In genomic region chr10:51765284-51765971, GRCh38 we compare ENCODE assay signal across 26 cellular contexts.
A peak's percentile ranks its signal among the peaks of the same experiment; 100 is the strongest.
DNase-seq lines count a peak whose midpoint lies in the region; ATAC-seq, FAIRE-seq and TF ChIP-seq lines count a peak whose summit lies in the region.
"Had no signal": no experiment of that assay in that cellular context is flagged by ENCODE, and none has a peak within 500 bp of the region (broad histone marks: within the 10 kb centered on the region; RNA-seq: fewer than 3 reads in every experiment).

No MANE protein-coding gene starts in this region.

- TF ChIP-seq CTCF in BE2C (IDR thresholded peaks at IDR 0.05; ENCODE audit: low read depth, low read length) (no peak), SK-N-SH (IDR thresholded peaks at IDR 0.05) (no peak), bronchial epithelial cell (IDR thresholded peaks at IDR 0.05; ENCODE audit: insufficient read depth, low read length, severe bottlenecking) (no peak), coronary artery (IDR thresholded peaks at IDR 0.05) (no peak)

- ATAC-seq in HG02623 (IDR thresholded peaks at IDR 0.05; ENCODE audit: unreplicated experiment) = no peak
- ATAC-seq: A549, GM12878 had no signal

- H3K9me2 ChIP-seq in SK-N-SH = no peaks in the 10 kb centered on the region

- 66% methylated on average over 1 of the region's 1 CpG for WGBS in SK-N-SH (ENCODE audit: low lambda C conversion rate)
- WGBS in small intestine, 3 donors = 73 to 92% (median 79%) methylated on average over 1 of the region's 1 CpG

- no peak overlapping the region for H3K9ac ChIP-seq in SK-N-SH
- H3K9ac ChIP-seq: BLaER1 had no signal

- no peaks in the 10 kb centered on the region for H3K36me3 ChIP-seq in BE2C
- no peaks in the 10 kb centered on the region for H3K36me3 ChIP-seq in SK-N-SH (replicated peaks in 1 of 2; ENCODE audit: control insufficient read depth in 1 of 2, insufficient read depth in 2 of 2, low read length in 1 of 2)
- no peaks in the 10 kb centered on the region for H3K36me3 ChIP-seq in bronchial epithelial cell (ENCODE audit: control insufficient read depth, insufficient read depth, low read length)
- H3K36me3 ChIP-seq in small intestine (ENCODE audit: control insufficient read depth in 2 of 2, insufficient read depth in 2 of 2, low read length in 2 of 2) = no peaks in the 10 kb centered on the region
- H3K36me3 ChIP-seq: BLaER1 had no signal

- H2AFZ ChIP-seq in SK-N-SH (ENCODE audit: low read depth) = no peak overlapping the region

- DNase-seq in BE2C (peak; percentile 35), SK-N-SH (peak; percentile 3), bronchial epithelial cell (ENCODE audit: low read depth) (peak; percentile 37), small intestine (peak; percentile 17), NCI-H2227 (lab: John Stamatoyannopoulos, UW; ENCODE audit: unreplicated experiment) (no peak), coronary artery (ENCODE audit: low spot score) (no peak)
- DNase-seq: AML-193; C1 segment of cervical spinal cord; CD4-positive, alpha-beta memory T cell; CD4-positive, CD25-positive, alpha-beta regulatory T cell; CD8-positive, alpha-beta memory T cell; COR-L47; DMS 273 treated with DMSO at 0.1 percent for 48 hours; DMS153; DMS53; DMS79; DND-41; EL; GDM1 had no signal

- H3K27ac ChIP-seq in SK-N-SH (ENCODE audit: low read depth in 2 of 2, low read length in 1 of 2) (peak overlapping the region in 1 of 2 experiments; percentile 58; a peak in 2 of 4 replicates), small intestine (ENCODE audit: low read depth in 1 of 2, low read length in 1 of 2) (no peak overlapping the region), coronary artery (no peak overlapping the region)
- H3K27ac ChIP-seq: 22Rv1, A549, BLaER1 had no signal

- H3K27me3 ChIP-seq in BE2C (no peaks in the 10 kb centered on the region), SK-N-SH (ENCODE audit: insufficient read depth) (no peaks in the 10 kb centered on the region), bronchial epithelial cell (ENCODE audit: control insufficient read depth, insufficient read depth, low read length) (no peaks in the 10 kb centered on the region), small intestine (ENCODE audit: control insufficient read depth in 2 of 2, insufficient read depth in 2 of 2, low read length in 2 of 2) (no peaks in the 10 kb centered on the region)
- H3K27me3 ChIP-seq: BLaER1 had no signal

- H3K9me3 ChIP-seq in BE2C (no peaks in the 10 kb centered on the region), SK-N-SH (no peaks in the 10 kb centered on the region), small intestine (ENCODE audit: control insufficient read depth, low read depth) (no peaks in the 10 kb centered on the region)
- H3K9me3 ChIP-seq: A549, BLaER1 had no signal

- CTCF ChIA-PET in SK-N-SH (lab: Yijun Ruan, JAX) = interaction anchor here (1.9 kb wide), 1 partner anchor 12 kb away, joined by 5 read pairs; no protein-coding TSS in a partner anchor

- H3K4me1 ChIP-seq in BE2C (no peaks in the 10 kb centered on the region), SK-N-SH (ENCODE audit: control insufficient read depth in 1 of 2, insufficient read depth in 2 of 2, low read depth in 1 of 2, low read length in 1 of 2) (peaks cover 0 to 2% of the 10 kb centered on the region in 2 experiments; a peak in 2 of 4 replicates), small intestine (ENCODE audit: control insufficient read depth in 2 of 2, insufficient read depth in 1 of 2, low read depth in 1 of 2, low read length in 1 of 2) (no peaks in the 10 kb centered on the region)
- H3K4me1 ChIP-seq: A549, BLaER1 had no signal

- FAIRE-seq in bronchial epithelial cell (lab: Jason Lieb, UNC) (no peak), small intestine (lab: Jason Lieb, UNC) (no peak)
- FAIRE-seq: A549, GM12878, GM12892, GM18507 had no signal

- no peaks in the 10 kb centered on the region for H3F3A ChIP-seq in SK-N-SH (replicated peaks; ENCODE audit: insufficient read depth)

- TF ChIP-seq EP300 in SK-N-SH (IDR thresholded peaks at IDR 0.05; ENCODE audit: borderline replicate concordance in 1 of 2, low read depth in 1 of 2, low read length in 1 of 2) = peak in 1 of 2 experiments; percentile 56; a peak in 2 of 4 replicates

- no peak overlapping the region for H3K4me2 ChIP-seq in SK-N-SH
- H3K4me2 ChIP-seq: A549, BLaER1 had no signal

- no peaks in the 10 kb centered on the region for H3K79me2 ChIP-seq in SK-N-SH (ENCODE audit: insufficient read depth)

- TF ChIP-seq RAD21 in SK-N-SH (IDR thresholded peaks at IDR 0.05; ENCODE audit: low read length) = no peak

- H3K4me3 ChIP-seq in BE2C (ENCODE audit: low read depth, low read length) (no peak overlapping the region), SK-N-SH (ENCODE audit: low read depth in 2 of 2, low read length in 1 of 2) (no peak overlapping the region), bronchial epithelial cell (ENCODE audit: low read depth, low read length) (no peak overlapping the region), small intestine (ENCODE audit: low read depth in 1 of 2, low read length in 2 of 2) (no peak overlapping the region), coronary artery (no peak overlapping the region)
- H3K4me3 ChIP-seq: A549, BLaER1, GM12878 had no signal

- POLR2A ChIA-PET in SK-N-SH (lab: Yijun Ruan, JAX) = no interaction called here

- no peaks in the 10 kb centered on the region for H4K20me1 ChIP-seq in SK-N-SH (ENCODE audit: insufficient read depth)
- H4K20me1 ChIP-seq: BLaER1 had no signal

TF ChIP-seq in SK-N-SH, 30 proteins besides CTCF, POLR2A, EP300 and RAD21:
- TF ChIP-seq USF2 (IDR thresholded peaks at IDR 0.05; ENCODE audit: borderline replicate concordance, low read depth, low read length) (no peak), CHD2 (IDR thresholded peaks at IDR 0.05; ENCODE audit: low read length, partially characterized antibody) (no peak), PBX3 (IDR thresholded peaks at IDR 0.05) (no peak), POLR2AphosphoS5 (IDR thresholded peaks at IDR 0.05; ENCODE audit: low read depth, low read length) (peak; percentile 21; the same call in 1 of the 2 replicates), FOXM1 (IDR thresholded peaks at IDR 0.05; ENCODE audit: low read depth) (no peak), TAF1 (IDR thresholded peaks at IDR 0.05; ENCODE audit: borderline replicate concordance, low read depth, low read length) (no peak), MXI1 (IDR thresholded peaks at IDR 0.05; ENCODE audit: low read depth, low read length) (no peak)

Comparison
In these comparisons a context has a peak if more than half of its experiments do, and no peak if none do; other contexts are left out.
1. DNase-seq: peak in BE2C (single experiment), SK-N-SH (single experiment), bronchial epithelial cell (single experiment) and small intestine (single experiment); none in NCI-H2227 (single experiment) and coronary artery (single experiment).